Comparison of ENCODE assay signal across 14 cellular contexts in the genomic region with DNA sequence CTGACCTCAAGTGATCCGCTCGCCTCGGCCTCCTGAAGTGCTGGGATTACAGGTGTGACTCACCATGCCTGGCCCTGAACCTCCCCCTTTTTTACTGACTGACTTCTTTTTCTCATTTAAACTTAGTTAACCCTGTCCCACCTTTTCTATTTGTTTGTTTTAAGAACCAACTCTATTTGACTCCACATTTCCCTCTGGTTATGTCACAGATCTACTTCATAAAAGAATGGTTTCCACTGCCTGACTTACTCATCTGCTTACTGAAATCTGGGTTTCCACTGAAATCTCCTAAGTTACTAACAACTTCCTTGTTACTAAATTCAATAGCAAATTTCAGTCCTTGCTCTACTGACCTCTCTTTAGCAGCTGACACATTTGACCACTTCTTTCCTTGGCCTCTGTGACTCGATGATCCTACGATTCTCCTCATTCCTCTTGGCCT. TPM values are rescaled to one million over a fixed set of nuclear protein-coding genes. Genes with fewer than 3 reads are reported as not detected.
DNase-seq lines count a peak whose midpoint lies in the region; ATAC-seq and TF ChIP-seq lines count a peak whose summit lies in the region.
"Had no signal": no experiment of that assay in that cellular context is flagged by ENCODE, and none has a peak within 500 bp of the region (broad histone marks: within the 10 kb centered on the region; RNA-seq: fewer than 3 reads in every experiment).

No MANE protein-coding gene starts in this region.

- no peak overlapping the region for H3K4me3 Mint-ChIP-seq in activated CD4-positive, alpha-beta T cell treated with anti-CD3 and anti-CD28 coated beads for 36 hours
- H3K4me3 Mint-ChIP-seq in activated CD4-positive, alpha-beta T cell treated with anti-CD3 and anti-CD28 coated beads, Interleukin-2, amount 10 ng/mL, durations not matched to agents 7 days and 5 days = no peak overlapping the region
- no peak overlapping the region for H3K4me3 Mint-ChIP-seq in effector memory CD8-positive, alpha-beta T cell
- H3K4me3 Mint-ChIP-seq: GM23338 had no signal

- H3K27ac Mint-ChIP-seq in activated CD4-positive, alpha-beta T cell treated with anti-CD3 and anti-CD28 coated beads for 36 hours = no peak overlapping the region
- H3K27ac Mint-ChIP-seq in activated CD4-positive, alpha-beta T cell treated with anti-CD3 and anti-CD28 coated beads, Interleukin-2, amount 10 ng/mL, durations not matched to agents 7 days and 5 days = no peak overlapping the region
- no peak overlapping the region for H3K27ac Mint-ChIP-seq in effector memory CD8-positive, alpha-beta T cell
- H3K27ac Mint-ChIP-seq: GM23338 had no signal

- H3K27me3 ChIP-seq in stomach = no peaks in the 10 kb centered on the region

- WGBS in stomach, 5 donors = 77 to 89% (median 84%) methylated on average over 5 of the region's 5 CpGs

- no peaks in the 10 kb centered on the region for H3K36me3 Mint-ChIP-seq in activated CD4-positive, alpha-beta T cell treated with anti-CD3 and anti-CD28 coated beads for 36 hours (ENCODE audit: low read depth)
- peaks cover 2% of the 10 kb centered on the region for H3K36me3 Mint-ChIP-seq in activated CD4-positive, alpha-beta T cell treated with anti-CD3 and anti-CD28 coated beads, Interleukin-2, amount 10 ng/mL, durations not matched to agents 7 days and 5 days (ENCODE audit: low read depth)
- no peaks in the 10 kb centered on the region for H3K36me3 Mint-ChIP-seq in effector memory CD8-positive, alpha-beta T cell (ENCODE audit: insufficient read depth)

- no peaks in the 10 kb centered on the region for H3K27me3 Mint-ChIP-seq in activated CD4-positive, alpha-beta T cell treated with anti-CD3 and anti-CD28 coated beads for 36 hours
- H3K27me3 Mint-ChIP-seq in activated CD4-positive, alpha-beta T cell treated with anti-CD3 and anti-CD28 coated beads, Interleukin-2, amount 10 ng/mL, durations not matched to agents 7 days and 5 days = peaks cover 4% of the 10 kb centered on the region
- H3K27me3 Mint-ChIP-seq in effector memory CD8-positive, alpha-beta T cell = peaks cover 0 to 1% of the 10 kb centered on the region in 2 donors

- peak; percentile 59 for ATAC-seq in activated CD4-positive, alpha-beta T cell treated with anti-CD3 and anti-CD28 coated beads for 36 hours
- ATAC-seq in effector memory CD8-positive, alpha-beta T cell (replicated peaks) = no peak
- ATAC-seq: GM23338, SK-N-SH treated with all-trans-retinoic acid at 6 μM for 48 hours had no signal

- peaks cover 10 to 35% (median 17%) of the 10 kb centered on the region in 4 donors for H3K4me1 ChIP-seq in stomach

- TF ChIP-seq POLR2A in stomach (IDR thresholded peaks at IDR 0.05) = no peak

- no peaks in the 10 kb centered on the region for H3K36me3 ChIP-seq in stomach

- TF ChIP-seq CTCF in fibroblast of mammary gland (conservative IDR thresholded peaks at IDR 0.05; ENCODE audit: control insufficient read depth, insufficient read depth, low read depth, low read length) (no peak), stomach (IDR thresholded peaks at IDR 0.05) (no peak)

- H3K4me3 ChIP-seq in fibroblast of mammary gland (ENCODE audit: control insufficient read depth, low read depth, low read length) = no peak overlapping the region
- H3K4me3 ChIP-seq in stomach = no peak overlapping the region
- H3K4me3 ChIP-seq: GM23338 had no signal

- peak overlapping the region in 4 of 5 donors; percentile 32 to 75 (median 54) for H3K27ac ChIP-seq in stomach

- peaks cover 15% of the 10 kb centered on the region for H3K4me1 Mint-ChIP-seq in activated CD4-positive, alpha-beta T cell treated with anti-CD3 and anti-CD28 coated beads for 36 hours
- peaks cover 15% of the 10 kb centered on the region for H3K4me1 Mint-ChIP-seq in activated CD4-positive, alpha-beta T cell treated with anti-CD3 and anti-CD28 coated beads, Interleukin-2, amount 10 ng/mL, durations not matched to agents 7 days and 5 days
- no peaks in the 10 kb centered on the region for H3K4me1 Mint-ChIP-seq in effector memory CD8-positive, alpha-beta T cell (ENCODE audit: low read depth in 2 of 2)

- TF ChIP-seq EP300 in stomach (IDR thresholded peaks at IDR 0.05) = no peak

- peak; percentile 38 for DNase-seq in activated CD4-positive, alpha-beta T cell treated with anti-CD3 and anti-CD28 coated beads for 36 hours
- no peak for DNase-seq in activated CD4-positive, alpha-beta T cell treated with anti-CD3 and anti-CD28 coated beads, Interleukin-2, amount 10 ng/mL, durations not matched to agents 7 days and 5 days
- DNase-seq in MV-4-11 (lab: John Stamatoyannopoulos, UW) (peak; percentile 8), fibroblast of mammary gland (ENCODE audit: low read depth) (peak; percentile 26), stomach (no peak), NCI-H2227 (lab: John Stamatoyannopoulos, UW; ENCODE audit: unreplicated experiment) (no peak)
- no peak for DNase-seq in effector memory CD8-positive, alpha-beta T cell
- no peak for DNase-seq in stimulated activated CD8-positive, alpha-beta memory T cell treated with anti-CD3 and anti-CD28 coated beads, Interleukin-4, amount 100 ng/mL, for 48 hours
- DNase-seq: activated CD8-positive, alpha-beta memory T cell treated with anti-CD3 and anti-CD28 coated beads for 24 hours; midbrain; NCI-H446; right cardiac atrium had no signal

- no peaks in the 10 kb centered on the region for H3K9me3 ChIP-seq in stomach

- CTCF ChIA-PET in activated CD4-positive, alpha-beta T cell treated with anti-CD3 and anti-CD28 coated beads for 36 hours (lab: Charles Lee) = interaction anchor here (1.2 kb wide), 1 partner anchor 169 kb away, joined by 4 read pairs; no protein-coding TSS in a partner anchor
- CTCF ChIA-PET in activated CD4-positive, alpha-beta T cell treated with anti-CD3 and anti-CD28 coated beads, Interleukin-2, amount 10 ng/mL, durations not matched to agents 7 days and 5 days (lab: Charles Lee) = no interaction called here

- H3K9me3 Mint-ChIP-seq in activated CD4-positive, alpha-beta T cell treated with anti-CD3 and anti-CD28 coated beads for 36 hours (ENCODE audit: low read depth) = no peaks in the 10 kb centered on the region
- no peaks in the 10 kb centered on the region for H3K9me3 Mint-ChIP-seq in activated CD4-positive, alpha-beta T cell treated with anti-CD3 and anti-CD28 coated beads, Interleukin-2, amount 10 ng/mL, durations not matched to agents 7 days and 5 days
- H3K9me3 Mint-ChIP-seq in effector memory CD8-positive, alpha-beta T cell = no peaks in the 10 kb centered on the region
- H3K9me3 Mint-ChIP-seq: GM23338 had no signal

- POLR2A ChIA-PET in activated CD4-positive, alpha-beta T cell treated with anti-CD3 and anti-CD28 coated beads for 36 hours (lab: Charles Lee) = no interaction called here
- POLR2A ChIA-PET in activated CD4-positive, alpha-beta T cell treated with anti-CD3 and anti-CD28 coated beads, Interleukin-2, amount 10 ng/mL, durations not matched to agents 7 days and 5 days (lab: Charles Lee) = no interaction called here

- intact Hi-C loops in activated CD4-positive, alpha-beta T cell treated with anti-CD3 and anti-CD28 coated beads for 36 hours (cut with DNase I, micrococcal nuclease) = loop anchor here (1.0 to 5.0 kb wide), 15 partner anchors 19 to 664 kb away; a partner anchor contains a TSS
- intact Hi-C loops in stomach (cut with DNase I; ENCODE audit: low total_unique reads) = no loop called here

RNA-seq across cellular contexts. Expression of a gene that starts 28.0 kb away (rescaled TPM):
- total RNA-seq in activated CD4-positive, alpha-beta T cell treated with anti-CD3 and anti-CD28 coated beads for 36 hours = under 1 TPM; 0.16 to 0.23 TPM
- total RNA-seq in activated CD4-positive, alpha-beta T cell treated with anti-CD3 and anti-CD28 coated beads, Interleukin-2, amount 10 ng/mL, durations not matched to agents 7 days and 5 days = not detected
- 10 to 100 TPM in 4 of 5 donors, 1 to 10 TPM in 1; 2.3 to 17.3 (median 11.6) TPM for total RNA-seq in stomach
- 1 to 10 TPM; 2.0 to 5.3 (median 3.4) TPM for polyA plus RNA-seq in stomach

Comparison
In these comparisons a context has a peak if more than half of its experiments do, and no peak if none do; other contexts are left out.
1. DNase-seq: peak in activated CD4-positive, alpha-beta T cell treated with anti-CD3 and anti-CD28 coated beads for 36 hours (single experiment), MV-4-11 (single experiment) and fibroblast of mammary gland (single experiment); none in activated CD4-positive, alpha-beta T cell treated with anti-CD3 and anti-CD28 coated beads, Interleukin-2, amount 10 ng/mL, durations not matched to agents 7 days and 5 days (single experiment), stomach (single experiment), NCI-H2227 (single experiment), effector memory CD8-positive, alpha-beta T cell (0 of 3) and stimulated activated CD8-positive, alpha-beta memory T cell treated with anti-CD3 and anti-CD28 coated beads, Interleukin-4, amount 100 ng/mL, for 48 hours (single experiment).